ENCODE assay signal across 8 cellular contexts in genomic region chr14:31229638-31230229, GRCh38. TPM values are rescaled to one million over a fixed set of nuclear protein-coding genes. Genes with fewer than 3 reads are reported as not detected.
DNase-seq lines count a peak whose midpoint lies in the region; TF ChIP-seq lines count a peak whose summit lies in the region.

No MANE protein-coding gene starts in this region.

- H3K36me3 ChIP-seq in kidney epithelial cell (ENCODE audit: control insufficient read depth, insufficient read depth, low read length) (no peaks in the 10 kb centered on the region), tibial nerve (no peaks in the 10 kb centered on the region)

- POLR2A ChIA-PET in activated CD4-positive, alpha-beta memory T cell treated with anti-CD3 and anti-CD28 coated beads, Interleukin-2, amount 10 ng/mL, durations not matched to agents 7 days and 5 days (lab: Charles Lee) = interaction anchor here (0.9 kb wide), 1 partner anchor 21 kb away, joined by 3 read pairs; no protein-coding TSS in a partner anchor

- WGBS in tibial nerve, 2 donors = 10 to 15% methylated on average over 9 of the region's 9 CpGs

- TF ChIP-seq EP300 in tibial nerve (IDR thresholded peaks at IDR 0.05) = peak; percentile 87 to 98

- H3K4me3 ChIP-seq in kidney epithelial cell (ENCODE audit: low read depth, low read length) = no peak overlapping the region
- H3K4me3 ChIP-seq in tibial nerve = peak overlapping the region in 1 of 4 donors; percentile 25

- CTCF ChIA-PET in activated CD4-positive, alpha-beta memory T cell treated with anti-CD3 and anti-CD28 coated beads, Interleukin-2, amount 10 ng/mL, durations not matched to agents 7 days and 5 days (lab: Charles Lee) = no interaction called here

- no peaks in the 10 kb centered on the region for H3K36me3 Mint-ChIP-seq in activated CD4-positive, alpha-beta memory T cell treated with anti-CD3 and anti-CD28 coated beads, Interleukin-2, amount 10 ng/mL, durations not matched to agents 7 days and 5 days (ENCODE audit: low read depth)

- no peaks in the 10 kb centered on the region for H3K4me1 Mint-ChIP-seq in activated CD4-positive, alpha-beta memory T cell treated with anti-CD3 and anti-CD28 coated beads, Interleukin-2, amount 10 ng/mL, durations not matched to agents 7 days and 5 days

- peak overlapping the region; percentile 46 to 80 (median 58) for H3K27ac ChIP-seq in tibial nerve

- no peak for TF ChIP-seq CTCF in kidney epithelial cell (IDR thresholded peaks at IDR 0.05; ENCODE audit: insufficient read depth, low read length, poor library complexity, severe bottlenecking)
- TF ChIP-seq CTCF in tibial nerve (IDR thresholded peaks at IDR 0.05) = no peak

- no peaks in the 10 kb centered on the region for H3K9me3 ChIP-seq in tibial nerve

- H3K4me1 ChIP-seq in tibial nerve = peaks cover 0 to 16% (median 4%) of the 10 kb centered on the region in 4 donors

- H3K27me3 ChIP-seq in kidney epithelial cell (ENCODE audit: control insufficient read depth, insufficient read depth, low read length) (no peaks in the 10 kb centered on the region), tibial nerve (no peaks in the 10 kb centered on the region)

- H3K4me3 Mint-ChIP-seq in activated CD4-positive, alpha-beta memory T cell treated with anti-CD3 and anti-CD28 coated beads, Interleukin-2, amount 10 ng/mL, durations not matched to agents 7 days and 5 days = no peak overlapping the region

- H3K27ac Mint-ChIP-seq in activated CD4-positive, alpha-beta memory T cell treated with anti-CD3 and anti-CD28 coated beads, Interleukin-2, amount 10 ng/mL, durations not matched to agents 7 days and 5 days = no peak overlapping the region

- H3K9me3 Mint-ChIP-seq in activated CD4-positive, alpha-beta memory T cell treated with anti-CD3 and anti-CD28 coated beads, Interleukin-2, amount 10 ng/mL, durations not matched to agents 7 days and 5 days = no peaks in the 10 kb centered on the region

- DNase-seq in EL (peak; percentile 88), NCI-H2029 treated with DMSO at 0.1 percent for 48 hours (lab: John Stamatoyannopoulos, UW) (peak; percentile 99), brain pericyte (ENCODE audit: low read depth, low spot score) (peak; percentile 72), kidney epithelial cell (ENCODE audit: low read depth) (peak; percentile 91), tibial nerve (ENCODE audit: low spot score in 2 of 2) (peak; percentile 60 to 88)
- no peak for DNase-seq in activated CD4-positive, alpha-beta T cell treated with anti-CD3 and anti-CD28 coated beads for 4 hours
- DNase-seq in activated CD4-positive, alpha-beta memory T cell treated with anti-CD3 and anti-CD28 coated beads, Interleukin-2, amount 10 ng/mL, durations not matched to agents 7 days and 5 days = no peak
- no peak for DNase-seq in stimulated activated CD4-positive, alpha-beta T cell treated with anti-CD3 and anti-CD28 coated beads, Interleukin-12 subunit alpha, Interleukin-12 subunit beta, amount 100 ng/mL, for 4 hours

- TF ChIP-seq POLR2A in tibial nerve (IDR thresholded peaks at IDR 0.05) = peak in 1 of 2 donors; percentile 21

- peaks cover 3% of the 10 kb centered on the region for H3K27me3 Mint-ChIP-seq in activated CD4-positive, alpha-beta memory T cell treated with anti-CD3 and anti-CD28 coated beads, Interleukin-2, amount 10 ng/mL, durations not matched to agents 7 days and 5 days

RNA-seq across cellular contexts. Expression of gene HECTD1, which starts 22.1 kb away (rescaled TPM):
- total RNA-seq in kidney epithelial cell (118 TPM in 2 replicates), tibial nerve (100 to 1,000 TPM; 183 to 225 (median 207) TPM)
- 10 to 100 TPM; 85.1 to 92.3 TPM for total RNA-seq in activated CD4-positive, alpha-beta memory T cell treated with anti-CD3 and anti-CD28 coated beads, Interleukin-2, amount 10 ng/mL, durations not matched to agents 7 days and 5 days

Comparison
In these comparisons a context has a peak if more than half of its experiments do, and no peak if none do; other contexts are left out.
1. DNase-seq: peak in EL (single experiment), NCI-H2029 treated with DMSO at 0.1 percent for 48 hours (single experiment), brain pericyte (single experiment), kidney epithelial cell (single experiment) and tibial nerve (2 of 2); none in activated CD4-positive, alpha-beta T cell treated with anti-CD3 and anti-CD28 coated beads for 4 hours (0 of 2), activated CD4-positive, alpha-beta memory T cell treated with anti-CD3 and anti-CD28 coated beads, Interleukin-2, amount 10 ng/mL, durations not matched to agents 7 days and 5 days (single experiment) and stimulated activated CD4-positive, alpha-beta T cell treated with anti-CD3 and anti-CD28 coated beads, Interleukin-12 subunit alpha, Interleukin-12 subunit beta, amount 100 ng/mL, for 4 hours (single experiment).